ENCODE assay signal across 9 cellular contexts in the genomic region with DNA sequence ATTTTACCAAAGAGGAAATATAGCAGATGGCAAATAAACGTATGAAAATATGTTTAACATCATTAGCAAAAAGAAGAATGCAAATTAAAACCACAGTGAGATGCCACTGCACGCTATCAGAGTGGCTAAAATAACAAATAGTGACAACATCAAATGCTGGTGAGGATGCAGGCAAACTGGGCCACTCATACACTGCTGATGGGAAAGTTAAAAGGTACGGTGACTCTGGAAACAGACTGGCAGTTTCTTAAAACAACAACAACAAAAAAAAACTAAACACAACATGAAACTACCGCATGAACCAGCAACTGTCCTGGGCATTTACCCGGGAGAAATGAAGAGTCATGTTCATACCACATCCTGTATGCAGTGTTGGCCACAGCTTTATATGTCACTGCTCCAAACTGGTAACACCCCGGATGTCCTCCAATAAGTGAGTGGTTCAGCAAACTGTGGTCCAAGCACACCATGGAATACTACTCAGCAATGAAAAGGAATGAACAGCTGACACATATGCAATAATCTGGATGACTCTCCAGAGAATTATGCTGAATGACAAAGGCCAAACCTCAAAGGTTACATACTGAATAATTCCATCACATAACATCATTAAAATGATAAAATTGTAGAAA. TPM values are rescaled to one million over a fixed set of nuclear protein-coding genes. Genes with fewer than 3 reads are reported as not detected.
DNase-seq lines count a peak whose midpoint lies in the region; ATAC-seq and TF ChIP-seq lines count a peak whose summit lies in the region.
"Had no signal": no experiment of that assay in that cellular context is flagged by ENCODE, and none has a peak within 500 bp of the region (broad histone marks: within the 10 kb centered on the region; RNA-seq: fewer than 3 reads in every experiment).

No MANE protein-coding gene starts in this region.

- no peaks in the 10 kb centered on the region for H4K20me1 ChIP-seq in OCI-LY1 (ENCODE audit: insufficient read depth, low read length)

- TF ChIP-seq POLR2A in suprapubic skin (IDR thresholded peaks at IDR 0.05) = no peak

- H3K4me1 ChIP-seq in OCI-LY1 (ENCODE audit: insufficient read depth, low read length, severe bottlenecking) (peaks cover 82% of the 10 kb centered on the region), suprapubic skin (peaks cover 37% of the 10 kb centered on the region)

- WGBS in suprapubic skin = 67% methylated on average over 6 of the region's 6 CpGs

- no peak overlapping the region for H3K4me3 ChIP-seq in GM12864 (ENCODE audit: low read depth, low read length)
- no peak overlapping the region for H3K4me3 ChIP-seq in OCI-LY1 (ENCODE audit: low read depth, low read length, poor library complexity, severe bottlenecking)
- H3K4me3 ChIP-seq in suprapubic skin = no peak overlapping the region

- H3K9me3 ChIP-seq in OCI-LY1 (ENCODE audit: low read length) (no peaks in the 10 kb centered on the region), suprapubic skin (no peaks in the 10 kb centered on the region)

- DNase-seq in GM12864 (ENCODE audit: low read depth) (peak; percentile 81), glomerular visceral epithelial cell (ENCODE audit: extremely low spot score) (peak; percentile 51), AG20443 (ENCODE audit: low spot score) (no peak), SHP77 (lab: John Stamatoyannopoulos, UW) (no peak), suprapubic skin (ENCODE audit: low spot score in 2 of 2) (no peak)

- TF ChIP-seq CTCF in GM12864 (IDR thresholded peaks at IDR 0.05; ENCODE audit: low read depth, low read length, missing control alignments) = no peak
- no peak for TF ChIP-seq CTCF in OCI-LY1 (IDR thresholded peaks at IDR 0.05; ENCODE audit: low read length)
- TF ChIP-seq CTCF in suprapubic skin (IDR thresholded peaks at IDR 0.05) = no peak

- peak overlapping the region; percentile 99 for H3K27ac ChIP-seq in OCI-LY1 (ENCODE audit: low read depth, low read length, poor library complexity, severe bottlenecking)
- no peak overlapping the region for H3K27ac ChIP-seq in suprapubic skin

- H3F3A ChIP-seq in OCI-LY1 (ENCODE audit: insufficient read depth, low read length) = peaks cover 17% of the 10 kb centered on the region

- H3K4me2 ChIP-seq in OCI-LY1 (ENCODE audit: low read length) = peak overlapping the region; percentile 15; the same call in 1 of the 2 replicates

- H2AFZ ChIP-seq in OCI-LY1 (ENCODE audit: low read length) = no peak overlapping the region

- no peaks in the 10 kb centered on the region for H3K27me3 ChIP-seq in OCI-LY1 (ENCODE audit: insufficient read depth, low read length)
- no peaks in the 10 kb centered on the region for H3K27me3 ChIP-seq in suprapubic skin

- peak; percentile 53 for ATAC-seq in GM21447 (IDR thresholded peaks at IDR 0.05; ENCODE audit: unreplicated experiment)
- ATAC-seq in GM21576 (IDR thresholded peaks at IDR 0.05; ENCODE audit: unreplicated experiment) = no peak
- ATAC-seq: esophagus mucosa had no signal

- H3K79me2 ChIP-seq in OCI-LY1 (ENCODE audit: insufficient read depth, low read length) = peaks cover 46% of the 10 kb centered on the region

- no peaks in the 10 kb centered on the region for H3K9me2 ChIP-seq in OCI-LY1 (ENCODE audit: low read depth, low read length)

- H3K36me3 ChIP-seq in OCI-LY1 (ENCODE audit: insufficient read depth, low read length) = peaks cover 11% of the 10 kb centered on the region
- H3K36me3 ChIP-seq in suprapubic skin = no peaks in the 10 kb centered on the region

- TF ChIP-seq EP300 in suprapubic skin (IDR thresholded peaks at IDR 0.05) = no peak

- H3K9ac ChIP-seq in OCI-LY1 (ENCODE audit: low read length) = no peak overlapping the region

RNA-seq across cellular contexts. Expression of a gene that starts 22.3 kb away (rescaled TPM):
- 10 to 100 TPM; 27.3 to 59.2 (median 33.4) TPM for total RNA-seq in suprapubic skin

RNA-seq across cellular contexts. Expression of a gene that starts 46.5 kb away (rescaled TPM):
- not detected for total RNA-seq in suprapubic skin
- total RNA-seq: esophagus mucosa had no signal

RNA-seq across cellular contexts. Expression of a gene that starts 46.7 kb away (rescaled TPM):
- total RNA-seq in suprapubic skin = 1 to 10 TPM; 2.7 to 7.4 (median 6.5) TPM

Comparison
In these comparisons a context has a peak if more than half of its experiments do, and no peak if none do; other contexts are left out.
1. DNase-seq: peak in GM12864 (single experiment) and glomerular visceral epithelial cell (single experiment); none in AG20443 (single experiment), SHP77 (0 of 2) and suprapubic skin (0 of 2).